10 cellular contexts compared by ENCODE assay signal in the genomic region with DNA sequence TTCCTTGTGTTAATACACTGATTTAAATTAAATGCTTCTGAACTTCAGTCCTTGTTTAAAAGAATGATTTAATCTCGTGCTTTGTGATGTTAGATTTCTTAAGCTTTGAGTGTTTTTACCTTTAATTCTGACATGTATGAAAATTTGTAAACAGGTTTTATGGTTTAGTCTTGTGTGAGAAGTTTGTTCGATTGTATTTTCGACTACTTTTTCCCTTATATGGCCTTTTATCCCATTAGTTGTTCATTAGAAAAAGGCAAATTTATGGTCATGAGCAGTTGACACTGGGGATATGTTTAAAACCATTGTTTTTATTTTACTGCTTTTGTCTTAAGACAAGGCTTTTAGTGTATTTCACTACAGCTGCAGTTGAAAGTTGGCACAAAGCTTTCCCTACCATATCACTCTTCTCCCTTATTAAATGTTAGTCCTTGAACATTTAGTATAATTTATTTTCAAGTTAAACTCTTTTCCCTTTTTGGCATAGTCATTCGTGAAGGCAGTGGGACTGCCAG. TPM values are rescaled to one million over a fixed set of nuclear protein-coding genes. Genes with fewer than 3 reads are reported as not detected.
DNase-seq lines count a peak whose midpoint lies in the region; TF ChIP-seq lines count a peak whose summit lies in the region.
"Had no signal": no experiment of that assay in that cellular context is flagged by ENCODE, and none has a peak within 500 bp of the region (broad histone marks: within the 10 kb centered on the region; RNA-seq: fewer than 3 reads in every experiment).

No MANE protein-coding gene starts in this region.

- intact Hi-C loops in Caco-2 (cut with micrococcal nuclease; ENCODE audit: unreplicated experiment): no loop called here
- intact Hi-C loops in PC-9 (cut with micrococcal nuclease; ENCODE audit: unreplicated experiment): no loop called here
- intact Hi-C loops in posterior vena cava (cut with DNase I): no loop called here

- peaks cover 85% of the 10 kb centered on the region for H3K79me2 ChIP-seq in PC-9 (ENCODE audit: low read depth)

- BruUV-seq in Caco-2 (replicated peaks; lab: Mats Ljungman, UMichigan) (no TSS peak), PC-9 (replicated peaks; lab: Mats Ljungman, UMichigan) (no TSS peak)

- H3K9me3 ChIP-seq in Caco-2 (no peaks in the 10 kb centered on the region), PC-9 (ENCODE audit: insufficient read depth, low read depth) (no peaks in the 10 kb centered on the region)

- no peak overlapping the region for H3K4me3 ChIP-seq in Caco-2 (ENCODE audit: low read depth, low read length)
- H3K4me3 ChIP-seq in PC-9: peak overlapping the region; percentile 86; the same call in 1 of the 2 replicates

- H3K36me3 Mint-ChIP-seq in Caco-2 (ENCODE audit: insufficient read depth, unreplicated experiment): peaks cover 25% of the 10 kb centered on the region
- peaks cover 10% of the 10 kb centered on the region for H3K36me3 Mint-ChIP-seq in endothelial cell (ENCODE audit: low read depth, unreplicated experiment)
- H3K36me3 Mint-ChIP-seq in osteocyte (ENCODE audit: unreplicated experiment): no peaks in the 10 kb centered on the region

- POLR2A ChIA-PET in Caco-2 (lab: Charles Lee): no interaction called here
- POLR2A ChIA-PET in PC-9 (lab: Charles Lee; ENCODE audit: unreplicated experiment): no interaction called here

- TF ChIP-seq CTCF in Caco-2 (IDR thresholded peaks at IDR 0.05; ENCODE audit: insufficient read depth in 1 of 2, low read depth in 1 of 2, low read length in 1 of 2, severe bottlenecking in 1 of 2, unreplicated experiment in 1 of 2): no peak
- no peak for TF ChIP-seq CTCF in PC-9 (conservative IDR thresholded peaks at IDR 0.05)
- TF ChIP-seq CTCF in endothelial cell (IDR thresholded peaks at IDR 0.05; ENCODE audit: unreplicated experiment): no peak
- TF ChIP-seq CTCF in osteocyte (IDR thresholded peaks at IDR 0.05): no peak

- H3K36me3 ChIP-seq in Caco-2 (ENCODE audit: control insufficient read depth, insufficient read depth, low read length) (no peaks in the 10 kb centered on the region), PC-9 (ENCODE audit: low read depth) (no peaks in the 10 kb centered on the region)

- peaks cover 19% of the 10 kb centered on the region; the same call in 1 of the 2 replicates for H3F3A ChIP-seq in PC-9 (ENCODE audit: insufficient read depth, low read depth)

- H4K20me1 ChIP-seq in PC-9 (ENCODE audit: insufficient read depth): peaks cover 33% of the 10 kb centered on the region; the same call in 1 of the 2 replicates

- H3K4me3 Mint-ChIP-seq in Caco-2 (ENCODE audit: unreplicated experiment) (peak overlapping the region; percentile 90), endothelial cell (ENCODE audit: unreplicated experiment) (peak overlapping the region; percentile 74), osteocyte (ENCODE audit: unreplicated experiment) (peak overlapping the region; percentile 77)

- H3K4me2 ChIP-seq in PC-9: peak overlapping the region; percentile 98

- H3K27me3 Mint-ChIP-seq in Caco-2 (ENCODE audit: insufficient read depth, unreplicated experiment) (no peaks in the 10 kb centered on the region), endothelial cell (ENCODE audit: unreplicated experiment) (peaks cover 9% of the 10 kb centered on the region), osteocyte (ENCODE audit: unreplicated experiment) (no peaks in the 10 kb centered on the region)

- peaks cover 20% of the 10 kb centered on the region for H3K4me1 Mint-ChIP-seq in Caco-2 (ENCODE audit: low read depth, unreplicated experiment)
- H3K4me1 Mint-ChIP-seq in endothelial cell (ENCODE audit: unreplicated experiment): peaks cover 21% of the 10 kb centered on the region
- peaks cover 39% of the 10 kb centered on the region for H3K4me1 Mint-ChIP-seq in osteocyte (ENCODE audit: unreplicated experiment)

- H3K27ac Mint-ChIP-seq in Caco-2 (ENCODE audit: unreplicated experiment): no peak overlapping the region
- H3K27ac Mint-ChIP-seq in endothelial cell (ENCODE audit: unreplicated experiment): peak overlapping the region; percentile 41
- peak overlapping the region; percentile 72 for H3K27ac Mint-ChIP-seq in osteocyte (ENCODE audit: unreplicated experiment)

- CTCF ChIA-PET in Caco-2 (lab: Charles Lee): no interaction called here
- CTCF ChIA-PET in PC-9 (lab: Charles Lee): no interaction called here

- no peak for DNase-seq in Caco-2
- no peak for DNase-seq in PC-9
- DNase-seq in endothelial cell (ENCODE audit: low spot score): no peak
- no peak for DNase-seq in osteocyte (ENCODE audit: extremely low spot score, unreplicated experiment)
- DNase-seq in HuH-7.5 (ENCODE audit: low spot score): no peak
- DNase-seq in C1 segment of cervical spinal cord (lab: John Stamatoyannopoulos, UW): no peak
- no peak for DNase-seq in posterior vena cava (ENCODE audit: low spot score)
- no peak for DNase-seq in mesenteric fat pad (ENCODE audit: low spot score)
- DNase-seq: NCI-H146 had no signal

- H3K27ac ChIP-seq in PC-9: no peak overlapping the region
- H3K27ac ChIP-seq: parathyroid adenoma had no signal

- peaks cover 21% of the 10 kb centered on the region for H3K4me1 ChIP-seq in Caco-2
- peaks cover 24% of the 10 kb centered on the region for H3K4me1 ChIP-seq in PC-9 (replicated peaks; ENCODE audit: insufficient read depth)

- H3K9me3 Mint-ChIP-seq in Caco-2 (ENCODE audit: unreplicated experiment) (no peaks in the 10 kb centered on the region), endothelial cell (ENCODE audit: unreplicated experiment) (no peaks in the 10 kb centered on the region), osteocyte (ENCODE audit: unreplicated experiment) (no peaks in the 10 kb centered on the region)

- no peak overlapping the region for H2AFZ ChIP-seq in PC-9
- H2AFZ ChIP-seq: parathyroid adenoma had no signal

- H3K27me3 ChIP-seq in Caco-2 (replicated peaks; ENCODE audit: control insufficient read depth, insufficient read depth, low read length) (no peaks in the 10 kb centered on the region), PC-9 (ENCODE audit: insufficient read depth, low read depth) (no peaks in the 10 kb centered on the region)

- H3K9me2 ChIP-seq in PC-9 (ENCODE audit: insufficient read depth): no peaks in the 10 kb centered on the region

RNA-seq across cellular contexts. Expression of a gene that starts 3.3 kb away (rescaled TPM):
- 48.1 and 52.3 TPM in 2 replicates for total RNA-seq in Caco-2 (2022)
- total RNA-seq in PC-9 (2021): 37.5 and 38.9 TPM in 2 replicates
- 57.7 TPM for total RNA-seq in endothelial cell (ENCODE audit: unreplicated experiment)
- total RNA-seq in osteocyte: 48.1 and 49.1 TPM in 2 replicates
- 10 to 100 TPM; 33.0 to 37.1 TPM for total RNA-seq in posterior vena cava
- 43.6 TPM for total RNA-seq in mesenteric fat pad

RNA-seq across cellular contexts. Expression of a gene that starts 24.9 kb away (rescaled TPM):
- total RNA-seq in Caco-2 (2022): 33.8 and 36.8 TPM in 2 replicates
- 1.0 and 1.6 TPM in 2 replicates for total RNA-seq in PC-9 (2021)
- 0.59 TPM for total RNA-seq in endothelial cell (ENCODE audit: unreplicated experiment)
- not detected in 2 replicates for total RNA-seq in osteocyte
- under 1 TPM in 1 of 2 donors, not detected in 1; 1.00 TPM for total RNA-seq in posterior vena cava
- total RNA-seq in mesenteric fat pad: not detected

Comparison
In these comparisons a context has a peak if more than half of its experiments do, and no peak if none do; other contexts are left out.
1. RNA of a gene that starts 24.9 kb away (total RNA-seq): 33.8 to 36.8 TPM in Caco-2; 1.0 to 1.6 TPM in PC-9, 1.00 TPM in posterior vena cava, 0.59 TPM in endothelial cell (single experiment), not detected in mesenteric fat pad (single experiment) and not detected in osteocyte; every median in the first group is over 10 times any median in the second.
2. Peak in every context shown above with its lines, with median percentiles within 50 percentile points of each other: H3K4me3 Mint-ChIP-seq.